ENCODE assay signal across 9 cellular contexts in genomic region chr9:1047605-1048235, GRCh38. TPM values are rescaled to one million over a fixed set of nuclear protein-coding genes. Genes with fewer than 3 reads are reported as not detected.
DNase-seq lines count a peak whose midpoint lies in the region; ATAC-seq, FAIRE-seq and TF ChIP-seq lines count a peak whose summit lies in the region.
"Had no signal": no experiment of that assay in that cellular context is flagged by ENCODE, and none has a peak within 500 bp of the region (broad histone marks: within the 10 kb centered on the region; RNA-seq: fewer than 3 reads in every experiment).

No MANE protein-coding gene starts in this region.

- H3K27ac Mint-ChIP-seq in CD4-positive, alpha-beta memory T cell = peak overlapping the region in 1 of 7 donors; percentile 3

- TF ChIP-seq CTCF in OCI-LY1 (IDR thresholded peaks at IDR 0.05; ENCODE audit: low read length) (no peak), endothelial cell of umbilical vein (IDR thresholded peaks at IDR 0.05; ENCODE audit: extremely low read depth in 1 of 2, insufficient read depth in 1 of 2, low read depth in 1 of 2, low read length in 2 of 2) (no peak), prostate gland (IDR thresholded peaks at IDR 0.05) (no peak)

- no peaks in the 10 kb centered on the region for H3K9me2 ChIP-seq in OCI-LY1 (ENCODE audit: low read depth, low read length)

- DNase-seq in CD4-positive, alpha-beta memory T cell = peak in 1 of 5 donors; percentile 17
- DNase-seq in endothelial cell of umbilical vein (ENCODE audit: low read depth, low spot score) = no peak
- no peak for DNase-seq in trophoblast cell
- no peak for DNase-seq in midbrain (lab: John Stamatoyannopoulos, UW)
- no peak for DNase-seq in prostate gland (ENCODE audit: low spot score)
- DNase-seq in NCI-H1436 treated with DMSO at 0.1 percent for 48 hours (lab: John Stamatoyannopoulos, UW) = no peak

- no peak overlapping the region for H4K8ac ChIP-seq in trophoblast cell (ENCODE audit: low read depth, low read length)

- no peak for FAIRE-seq in endothelial cell of umbilical vein (lab: Jason Lieb, UNC)
- FAIRE-seq: bronchial epithelial cell had no signal

- no peak overlapping the region for H3K27ac ChIP-seq in CD4-positive, alpha-beta memory T cell (ENCODE audit: low read depth, low read length)
- H3K27ac ChIP-seq in OCI-LY1 (ENCODE audit: low read depth, low read length, poor library complexity, severe bottlenecking) (no peak overlapping the region), endothelial cell of umbilical vein (ENCODE audit: insufficient read depth, low read depth, low read length) (no peak overlapping the region), trophoblast cell (ENCODE audit: low read depth, low read length) (no peak overlapping the region), prostate gland (no peak overlapping the region)

- peak overlapping the region; percentile 64 to 69 for H3K4me3 ChIP-seq in CD4-positive, alpha-beta memory T cell (ENCODE audit: low read length in 2 of 2)
- H3K4me3 ChIP-seq in OCI-LY1 (ENCODE audit: low read depth, low read length, poor library complexity, severe bottlenecking) (peak overlapping the region; percentile 26), endothelial cell of umbilical vein (replicated peaks in 1 of 3; ENCODE audit: insufficient read depth in 1 of 3, low read depth in 1 of 3, low read length in 3 of 3) (peak overlapping the region in 2 of 3 experiments; percentile 1 to 36), trophoblast cell (ENCODE audit: low read depth, low read length) (peak overlapping the region; percentile 8), prostate gland (peak overlapping the region in 1 of 2 donors; percentile 19)

- peaks cover 72% of the 10 kb centered on the region for H3K27me3 ChIP-seq in CD4-positive, alpha-beta memory T cell (ENCODE audit: insufficient read depth, low read length)
- H3K27me3 ChIP-seq in OCI-LY1 (ENCODE audit: insufficient read depth, low read length) = no peaks in the 10 kb centered on the region
- H3K27me3 ChIP-seq in endothelial cell of umbilical vein (ENCODE audit: control insufficient read depth in 2 of 2, insufficient read depth in 2 of 2, low read length in 2 of 2) = peaks cover 82 to 97% of the 10 kb centered on the region in 2 experiments
- H3K27me3 ChIP-seq in trophoblast cell (ENCODE audit: insufficient read depth, low read length) = peaks cover 90% of the 10 kb centered on the region
- peaks cover 45% of the 10 kb centered on the region for H3K27me3 ChIP-seq in prostate gland (replicated peaks; ENCODE audit: insufficient read depth)

- no peak overlapping the region for H2BK5ac ChIP-seq in trophoblast cell (ENCODE audit: low read depth, low read length, poor library complexity)

- H3K27me3 Mint-ChIP-seq in CD4-positive, alpha-beta memory T cell = peaks cover 77% of the 10 kb centered on the region in 2 donors

- no TSS peak for BruUV-seq in endothelial cell of umbilical vein (replicated peaks; lab: Mats Ljungman, UMichigan)

- intact Hi-C loops in CD4-positive, alpha-beta memory T cell (cut with micrococcal nuclease) = no loop called here
- intact Hi-C loops in endothelial cell of umbilical vein (cut with micrococcal nuclease) (no loop called here), prostate gland (cut with DNase I) (no loop called here)

- peak overlapping the region; percentile 29; the same call in 1 of the 2 replicates for H3K4me2 ChIP-seq in OCI-LY1 (ENCODE audit: low read length)
- peak overlapping the region; percentile 59 for H3K4me2 ChIP-seq in endothelial cell of umbilical vein (ENCODE audit: insufficient read depth, low read length)
- H3K4me2 ChIP-seq in trophoblast cell (ENCODE audit: low read length) = no peak overlapping the region

- H3K23ac ChIP-seq in trophoblast cell (ENCODE audit: low read length) = no peak overlapping the region

- peaks cover 35 to 66% (median 51%) of the 10 kb centered on the region in 4 donors for H3K4me1 Mint-ChIP-seq in CD4-positive, alpha-beta memory T cell

- no peaks in the 10 kb centered on the region for H3F3A ChIP-seq in OCI-LY1 (ENCODE audit: insufficient read depth, low read length)

- H4K12ac ChIP-seq in trophoblast cell (ENCODE audit: low read depth, low read length) = no peak overlapping the region

- ATAC-seq in HG03432 (IDR thresholded peaks at IDR 0.05; ENCODE audit: unreplicated experiment) = no peak

- H3K9me3 ChIP-seq in CD4-positive, alpha-beta memory T cell (ENCODE audit: control insufficient read depth in 1 of 2, low read length in 2 of 2) = no peaks in the 10 kb centered on the region
- H3K9me3 ChIP-seq in OCI-LY1 (ENCODE audit: low read length) (no peaks in the 10 kb centered on the region), endothelial cell of umbilical vein (replicated peaks; ENCODE audit: control insufficient read depth, insufficient read depth, low read length) (no peaks in the 10 kb centered on the region), trophoblast cell (ENCODE audit: insufficient read depth, low read depth, low read length) (peaks cover 10% of the 10 kb centered on the region), prostate gland (no peaks in the 10 kb centered on the region)

- WGBS in trophoblast cell (ENCODE audit: extremely low coverage, insufficient coverage, insufficient read length) = no CpG with 5 or more reads among the region's 23 CpGs
- 20% methylated on average over 23 of the region's 23 CpGs for WGBS in prostate gland

- H3K14ac ChIP-seq in trophoblast cell (ENCODE audit: low read length) = no peak overlapping the region

- no peak overlapping the region for H2BK12ac ChIP-seq in trophoblast cell (ENCODE audit: low read length)

- peaks cover 3 to 6% of the 10 kb centered on the region in 2 donors for H3K36me3 Mint-ChIP-seq in CD4-positive, alpha-beta memory T cell

- peaks cover 35% of the 10 kb centered on the region for H3K4me1 ChIP-seq in CD4-positive, alpha-beta memory T cell (ENCODE audit: insufficient read depth, low read length)
- H3K4me1 ChIP-seq in OCI-LY1 (ENCODE audit: insufficient read depth, low read length, severe bottlenecking) (no peaks in the 10 kb centered on the region), endothelial cell of umbilical vein (ENCODE audit: control insufficient read depth, extremely low read depth, insufficient read depth, low read length) (no peaks in the 10 kb centered on the region), trophoblast cell (ENCODE audit: control insufficient read depth in 1 of 2, insufficient read depth in 2 of 2, low read length in 2 of 2) (peaks cover 6 to 13% of the 10 kb centered on the region in 2 experiments), prostate gland (replicated peaks) (no peaks in the 10 kb centered on the region)

- POLR2A ChIA-PET in CD4-positive, alpha-beta memory T cell (lab: Charles Lee; ENCODE audit: partially characterized antibody) = no interaction called here
- POLR2A ChIA-PET in endothelial cell of umbilical vein (lab: Charles Lee) = no interaction called here

- H3K79me2 ChIP-seq in OCI-LY1 (ENCODE audit: insufficient read depth, low read length) (no peaks in the 10 kb centered on the region), endothelial cell of umbilical vein (ENCODE audit: control insufficient read depth, insufficient read depth, low read length) (no peaks in the 10 kb centered on the region), trophoblast cell (ENCODE audit: control insufficient read depth, insufficient read depth, low read length, poor library complexity) (no peaks in the 10 kb centered on the region)

- no peaks in the 10 kb centered on the region for H3K9me1 ChIP-seq in endothelial cell of umbilical vein (replicated peaks; ENCODE audit: control insufficient read depth, extremely low read depth, insufficient read depth, low read length)

- H3K4ac ChIP-seq in trophoblast cell (ENCODE audit: low read depth, low read length) = no peak overlapping the region

- H3K4me3 Mint-ChIP-seq in CD4-positive, alpha-beta memory T cell = peak overlapping the region; percentile 84 to 93 (median 86)

- dilution Hi-C loops in endothelial cell of umbilical vein (cut with MboI; ENCODE audit: extremely low pct_ligation_motif_present, low sequenced_read_pairs) = no loop called here

- H3K9ac ChIP-seq in OCI-LY1 (ENCODE audit: low read length) (no peak overlapping the region), endothelial cell of umbilical vein (replicated peaks; ENCODE audit: extremely low read depth, insufficient read depth, low read length) (no peak overlapping the region), trophoblast cell (ENCODE audit: low read length) (no peak overlapping the region)

- H4K91ac ChIP-seq in trophoblast cell (ENCODE audit: low read depth, low read length) = no peak overlapping the region

- no peaks in the 10 kb centered on the region for H3K79me1 ChIP-seq in trophoblast cell (ENCODE audit: low read length)

- no peak overlapping the region for H2BK120ac ChIP-seq in trophoblast cell (ENCODE audit: insufficient read depth, low read length, poor library complexity)

- H4K20me1 ChIP-seq in OCI-LY1 (ENCODE audit: insufficient read depth, low read length) = no peaks in the 10 kb centered on the region
- H4K20me1 ChIP-seq in endothelial cell of umbilical vein (replicated peaks; ENCODE audit: control insufficient read depth, extremely low read depth, insufficient read depth, low read length) = no peaks in the 10 kb centered on the region

- H2AFZ ChIP-seq in OCI-LY1 (ENCODE audit: low read length) = no peak overlapping the region
- H2AFZ ChIP-seq in endothelial cell of umbilical vein (ENCODE audit: low read depth, low read length) = peak overlapping the region; percentile 11
- no peak overlapping the region for H2AFZ ChIP-seq in trophoblast cell (ENCODE audit: insufficient read depth, low read length, poor library complexity)

- CTCF ChIA-PET in CD4-positive, alpha-beta memory T cell (lab: Charles Lee; ENCODE audit: partially characterized antibody) = no interaction called here
- CTCF ChIA-PET in endothelial cell of umbilical vein (lab: Charles Lee) = interaction anchor here (2.8 kb wide), 1 partner anchor 38 kb away, joined by 11 read pairs; no protein-coding TSS in a partner anchor

- no peak overlapping the region for H2AK5ac ChIP-seq in trophoblast cell (ENCODE audit: low read length)

- no peak overlapping the region for H3K18ac ChIP-seq in trophoblast cell (ENCODE audit: low read length)

- TF ChIP-seq POLR2A in endothelial cell of umbilical vein (IDR thresholded peaks at IDR 0.05; ENCODE audit: low read depth, low read length) (no peak), prostate gland (IDR thresholded peaks at IDR 0.05) (no peak)

- H3K9me3 Mint-ChIP-seq in CD4-positive, alpha-beta memory T cell = peaks cover 0 to 36% (median 13%) of the 10 kb centered on the region in 8 donors

- no peaks in the 10 kb centered on the region for H3K36me3 ChIP-seq in CD4-positive, alpha-beta memory T cell (ENCODE audit: insufficient read depth, low read length)
- H3K36me3 ChIP-seq in OCI-LY1 (ENCODE audit: insufficient read depth, low read length) (no peaks in the 10 kb centered on the region), endothelial cell of umbilical vein (ENCODE audit: control insufficient read depth in 2 of 2, extremely low read depth in 1 of 2, insufficient read depth in 2 of 2, low read length in 2 of 2) (no peaks in the 10 kb centered on the region), trophoblast cell (ENCODE audit: control insufficient read depth in 1 of 2, insufficient read depth in 2 of 2, low read length in 2 of 2) (no peaks in the 10 kb centered on the region), prostate gland (no peaks in the 10 kb centered on the region)

RNA-seq across cellular contexts. Expression of gene DMRT2, which starts 2.4 kb away (rescaled TPM):
- total RNA-seq in CD4-positive, alpha-beta memory T cell = under 1 TPM in 1 of 2 experiments, not detected in 1; 0.23 TPM
- under 1 TPM in 1 of 2 donors, not detected in 1; 0.08 TPM for polyA plus RNA-seq in CD4-positive, alpha-beta memory T cell
- not detected in 2 replicates for total RNA-seq in endothelial cell of umbilical vein
- not detected in 2 replicates for polyA plus RNA-seq in endothelial cell of umbilical vein
- polyA plus RNA-seq in endothelial cell of umbilical vein (2011; cell fraction: cytosol; rRNA removed) = not detected in 2 replicates
- polyA plus RNA-seq in endothelial cell of umbilical vein (2011; cell fraction: nucleus; rRNA removed) = not detected in 2 replicates
- not detected in 2 replicates for polyA plus RNA-seq in endothelial cell of umbilical vein (2012)
- polyA minus RNA-seq in endothelial cell of umbilical vein = not detected in 2 replicates
- not detected for polyA minus RNA-seq in endothelial cell of umbilical vein (2011; cell fraction: cytosol; rRNA and poly(A)+ RNA removed)
- not detected in 2 replicates for polyA minus RNA-seq in endothelial cell of umbilical vein (2011; cell fraction: nucleus; rRNA and poly(A)+ RNA removed)
- polyA plus RNA-seq in trophoblast cell (2013) = 0.07 TPM in 1 of 2 replicates, not detected in the other
- total RNA-seq in prostate gland = under 1 TPM; 0.64 to 0.74 TPM
